13 cellular contexts compared by ENCODE assay signal in the genomic region with DNA sequence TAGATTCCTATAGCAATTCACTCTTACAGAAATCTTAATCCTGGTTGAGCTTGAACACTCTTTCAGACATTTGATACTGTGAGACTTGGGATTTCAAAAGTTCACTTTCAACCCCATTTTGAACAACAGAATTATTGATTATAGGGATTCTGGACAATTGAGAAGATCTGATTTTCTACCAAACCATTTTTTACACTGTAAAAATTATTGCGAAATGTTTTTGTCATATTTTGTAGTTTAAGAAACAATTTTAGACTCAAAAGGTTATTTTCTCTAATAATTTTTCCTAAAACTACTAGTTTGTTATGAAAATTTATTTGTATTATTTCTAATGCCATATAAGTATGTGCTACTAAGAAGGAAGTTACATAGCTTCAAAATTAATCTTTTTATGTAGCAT.
"Had no signal": no experiment of that assay in that cellular context is flagged by ENCODE, and none has a peak within 500 bp of the region (broad histone marks: within the 10 kb centered on the region; RNA-seq: fewer than 3 reads in every experiment).

No MANE protein-coding gene starts in this region.

- H3K4me3 Mint-ChIP-seq: activated CD4-positive, alpha-beta T cell treated with anti-CD3 and anti-CD28 coated beads, Interleukin-2, amount 10 ng/mL, durations not matched to agents 7 days and 5 days; activated CD8-positive, alpha-beta T cell treated with anti-CD3 and anti-CD28 coated beads, Interleukin-2, amount 10 ng/mL, durations not matched to agents 7 days and 5 days; activated naive CD8-positive, alpha-beta T cell treated with anti-CD3 and anti-CD28 coated beads, Interleukin-2, amount 10 ng/mL, durations not matched to agents 7 days and 5 days; activated T-cell treated with anti-CD3 and anti-CD28 coated beads, Interleukin-2, amount 50 U/mL, for 24 hours; central memory CD8-positive, alpha-beta T cell; natural killer cell; T-helper 1 cell treated with Interleukin-12 subunit alpha and Interleukin-12 subunit beta and Interleukin-4 antibody, amounts not matched to agents 30 μg/mL and 1 μg/mL, for 36 hours had no signal

- H3K36me3 Mint-ChIP-seq: natural killer cell had no signal

- H3K4me1 ChIP-seq: thyroid gland had no signal

- H3K36me3 ChIP-seq: brain microvascular endothelial cell, thyroid gland had no signal

- H3K27me3 ChIP-seq: brain microvascular endothelial cell, thyroid gland had no signal

- H3K4me1 Mint-ChIP-seq: activated CD4-positive, alpha-beta T cell treated with anti-CD3 and anti-CD28 coated beads, Interleukin-2, amount 10 ng/mL, durations not matched to agents 7 days and 5 days; activated naive CD8-positive, alpha-beta T cell treated with anti-CD3 and anti-CD28 coated beads, Interleukin-2, amount 10 ng/mL, durations not matched to agents 7 days and 5 days; central memory CD8-positive, alpha-beta T cell; natural killer cell had no signal

- DNase-seq: activated CD8-positive, alpha-beta T cell treated with anti-CD3 and anti-CD28 coated beads, Interleukin-2, amount 10 ng/mL, durations not matched to agents 7 days and 5 days; activated naive CD8-positive, alpha-beta T cell treated with anti-CD3 and anti-CD28 coated beads, Interleukin-2, amount 10 ng/mL, durations not matched to agents 7 days and 5 days; effector CD4-positive, alpha-beta T cell had no signal

- H3K27me3 Mint-ChIP-seq: activated CD4-positive, alpha-beta T cell treated with anti-CD3 and anti-CD28 coated beads, Interleukin-2, amount 10 ng/mL, durations not matched to agents 7 days and 5 days; activated naive CD8-positive, alpha-beta T cell treated with anti-CD3 and anti-CD28 coated beads, Interleukin-2, amount 10 ng/mL, durations not matched to agents 7 days and 5 days; activated T-cell treated with anti-CD3 and anti-CD28 coated beads, Interleukin-2, amount 50 U/mL, for 24 hours; central memory CD8-positive, alpha-beta T cell had no signal

- H3K27ac ChIP-seq: coronary artery, thyroid gland had no signal

- H3K4me3 ChIP-seq: coronary artery, thyroid gland had no signal

- H3K9me3 Mint-ChIP-seq: activated CD4-positive, alpha-beta T cell treated with anti-CD3 and anti-CD28 coated beads, Interleukin-2, amount 10 ng/mL, durations not matched to agents 7 days and 5 days; activated T-cell treated with anti-CD3 and anti-CD28 coated beads, Interleukin-2, amount 50 U/mL, for 24 hours; activated T-helper 2 cell treated with anti-CD3 and anti-CD28 coated beads, Interferon-gamma antibody, Interleukin-2, Interleukin-4, amounts not matched to agents 10 μg/mL and 5 μg/mL and 100 μg/mL, durations not matched to agents 14 hours and 24 hours and 36 hours; central memory CD8-positive, alpha-beta T cell; natural killer cell; T-helper 1 cell treated with Interleukin-12 subunit alpha and Interleukin-12 subunit beta and Interleukin-4 antibody, amounts not matched to agents 30 μg/mL and 1 μg/mL, for 36 hours had no signal

- ATAC-seq: activated CD8-positive, alpha-beta T cell treated with anti-CD3 and anti-CD28 coated beads, Interleukin-2, amount 10 ng/mL, durations not matched to agents 7 days and 5 days; esophagus mucosa had no signal

- H3K9me3 ChIP-seq: thyroid gland had no signal

- H3K27ac Mint-ChIP-seq: activated CD4-positive, alpha-beta T cell treated with anti-CD3 and anti-CD28 coated beads, Interleukin-2, amount 10 ng/mL, durations not matched to agents 7 days and 5 days; activated CD8-positive, alpha-beta T cell treated with anti-CD3 and anti-CD28 coated beads, Interleukin-2, amount 10 ng/mL, durations not matched to agents 7 days and 5 days; activated naive CD8-positive, alpha-beta T cell treated with anti-CD3 and anti-CD28 coated beads, Interleukin-2, amount 10 ng/mL, durations not matched to agents 7 days and 5 days; activated T-cell treated with anti-CD3 and anti-CD28 coated beads, Interleukin-2, amount 50 U/mL, for 24 hours; activated T-helper 2 cell treated with anti-CD3 and anti-CD28 coated beads, Interferon-gamma antibody, Interleukin-2, Interleukin-4, amounts not matched to agents 10 μg/mL and 5 μg/mL and 100 μg/mL, durations not matched to agents 14 hours and 24 hours and 36 hours; natural killer cell; T-helper 1 cell treated with Interleukin-12 subunit alpha and Interleukin-12 subunit beta and Interleukin-4 antibody, amounts not matched to agents 30 μg/mL and 1 μg/mL, for 36 hours had no signal
